2 cellular contexts compared by ENCODE assay signal in genomic region chr3:166011771-166012170, GRCh38.
TF ChIP-seq lines count a peak whose summit lies in the region.

No MANE protein-coding gene starts in this region.

TF ChIP-seq in A549, 52 proteins besides CTCF, POLR2A, EP300 and RAD21 (continued from another document):
- TF ChIP-seq MYC (IDR thresholded peaks at IDR 0.05; ENCODE audit: borderline replicate concordance, low read length) (no peak), RARB (CRISPR knock-in tag; IDR thresholded peaks at IDR 0.05) (no peak), MAFK (IDR thresholded peaks at IDR 0.05; ENCODE audit: partially characterized antibody) (no peak), BHLHE40 (IDR thresholded peaks at IDR 0.05; ENCODE audit: low read depth, low read length) (no peak)

TF ChIP-seq in HEK293, 187 proteins besides CTCF, POLR2A, EP300 and RAD21 (continued from another document and continues in another):
- no peak for TF ChIP-seq ZNF639 (tag by site-specific recombination; IDR thresholded peaks at IDR 0.05)
- TF ChIP-seq ZNF704 (tag by site-specific recombination; IDR thresholded peaks at IDR 0.05): no peak
- TF ChIP-seq ZNF311 (tag by site-specific recombination; IDR thresholded peaks at IDR 0.05; ENCODE audit: borderline replicate concordance): no peak
- peak; percentile 55 for TF ChIP-seq ZBTB8A (tag by site-specific recombination; IDR thresholded peaks at IDR 0.05)
- peak; percentile 47; the same call in 1 of the 2 replicates for TF ChIP-seq ZNF140 (tag by site-specific recombination; IDR thresholded peaks at IDR 0.05)
- TF ChIP-seq ZNF394 (tag by site-specific recombination; IDR thresholded peaks at IDR 0.05; ENCODE audit: borderline replicate concordance): peak; percentile 72; the same call in 1 of the 2 replicates
- no peak for TF ChIP-seq ZNF521 (tag by site-specific recombination; IDR thresholded peaks at IDR 0.05)
- peak; percentile 51; the same call in 1 of the 2 replicates for TF ChIP-seq ZNF623 (tag by site-specific recombination; IDR thresholded peaks at IDR 0.05)
- peak; percentile 73 for TF ChIP-seq ZNF426 (tag by site-specific recombination; IDR thresholded peaks at IDR 0.05)
- peak; percentile 68 for TF ChIP-seq ZNF555 (tag by site-specific recombination; conservative IDR thresholded peaks at IDR 0.05)
- TF ChIP-seq ZNF2 (tag by site-specific recombination; IDR thresholded peaks at IDR 0.05): no peak
- TF ChIP-seq ZNF24 (tag by site-specific recombination; IDR thresholded peaks at IDR 0.05): no peak
- TF ChIP-seq ZNF518A (tag by site-specific recombination; conservative IDR thresholded peaks at IDR 0.05; ENCODE audit: low read depth): peak; percentile 78; the same call in 1 of the 2 replicates
- TF ChIP-seq ZNF16 (tag by site-specific recombination; IDR thresholded peaks at IDR 0.05; ENCODE audit: low read depth): no peak
- TF ChIP-seq ZNF302 (tag by site-specific recombination; IDR thresholded peaks at IDR 0.05; ENCODE audit: low read depth): no peak
- TF ChIP-seq ZSCAN4 (tag by site-specific recombination; IDR thresholded peaks at IDR 0.05): no peak
- 0 out of 2 replicates have a peak, but pooled peaks have one; percentile 28 for TF ChIP-seq ZNF558 (tag by site-specific recombination; IDR thresholded peaks at IDR 0.05)
- no peak for TF ChIP-seq ZNF280D (tag by site-specific recombination; IDR thresholded peaks at IDR 0.05)
- TF ChIP-seq ZNF202 (tag by site-specific recombination; IDR thresholded peaks at IDR 0.05; ENCODE audit: borderline replicate concordance): peak; percentile 46; the same call in 1 of the 2 replicates
- TF ChIP-seq MYNN (tag by site-specific recombination; IDR thresholded peaks at IDR 0.05; ENCODE audit: borderline replicate concordance): no peak
- 0 out of 2 replicates have a peak, but pooled peaks have one; percentile 33 for TF ChIP-seq ZNF138 (tag by site-specific recombination; IDR thresholded peaks at IDR 0.05; ENCODE audit: borderline replicate concordance)
- no peak for TF ChIP-seq ZNF658 (tag by site-specific recombination; IDR thresholded peaks at IDR 0.05)
- TF ChIP-seq ZNF510 (tag by site-specific recombination; IDR thresholded peaks at IDR 0.05; ENCODE audit: insufficient replicate concordance): peak; percentile 36
- TF ChIP-seq ZNF792 (tag by site-specific recombination; IDR thresholded peaks at IDR 0.05): no peak
- 0 out of 2 replicates have a peak, but pooled peaks have one; percentile 46 for TF ChIP-seq REST (tag by site-specific recombination; IDR thresholded peaks at IDR 0.05)
- TF ChIP-seq ZBTB11 (tag by site-specific recombination; conservative IDR thresholded peaks at IDR 0.05; ENCODE audit: low read depth): peak; percentile 57
- TF ChIP-seq ZBTB10 (tag by site-specific recombination; IDR thresholded peaks at IDR 0.05): no peak
